Comparison of ENCODE assay signal across 1 cellular context in the genomic region with DNA sequence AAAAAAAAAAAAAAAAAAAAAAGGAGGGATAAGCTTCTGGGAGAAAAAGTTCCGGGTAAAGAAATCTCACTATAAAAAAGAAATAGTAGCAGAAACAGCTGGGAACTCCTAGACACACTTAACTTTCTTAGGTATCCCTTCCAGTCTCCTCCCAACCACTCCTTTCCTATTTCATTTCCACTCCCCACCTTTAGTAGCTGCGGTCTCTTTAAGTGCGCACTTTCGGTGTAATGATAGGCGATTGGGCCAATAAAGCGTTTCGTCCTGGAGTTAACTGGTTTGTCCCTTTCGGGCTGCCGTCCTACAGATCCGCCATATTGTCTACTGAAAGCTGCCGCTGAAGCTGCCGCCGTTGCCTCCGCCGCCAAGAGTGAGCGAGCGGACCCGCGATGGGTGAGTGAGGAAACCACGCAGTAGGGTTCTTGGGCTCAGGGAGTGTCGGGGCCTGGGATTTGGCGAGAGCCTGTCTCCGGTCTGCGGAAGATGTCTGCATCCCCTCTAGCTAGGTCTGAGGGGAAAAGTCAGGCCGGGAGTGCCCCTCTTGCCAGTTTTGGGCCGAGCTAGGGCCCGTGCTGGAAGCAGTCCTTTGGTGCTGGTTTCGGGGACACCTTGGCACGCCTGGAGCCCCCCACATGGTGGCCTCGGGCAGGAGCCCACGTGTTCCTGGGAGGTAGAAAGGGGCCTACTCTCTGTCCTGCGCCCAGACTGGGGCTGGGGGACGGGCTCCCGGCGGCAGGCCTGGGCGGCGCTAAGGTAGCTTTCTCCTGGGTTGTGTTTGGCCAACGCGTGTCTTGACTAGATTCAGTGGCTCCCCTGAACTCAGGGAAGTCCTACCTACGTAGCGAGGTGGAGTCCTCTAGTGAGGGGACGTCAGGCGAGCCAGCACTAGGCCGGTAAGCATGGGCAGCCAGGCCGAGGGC.
TF ChIP-seq lines count a peak whose summit lies in the region.

A gene (plus strand): TSS at position 315 of the 920 bp plus-strand sequence. CDS start 75 bp downstream, at position 390.

TF ChIP-seq in K562, 482 proteins besides CTCF, POLR2A, EP300 and RAD21 (continued from another document and continues in another):
- TF ChIP-seq TRIM24 (IDR thresholded peaks at IDR 0.05), result peak in 1 of 2 experiments; percentile 40; a peak in 1 of 4 replicates
- TF ChIP-seq, protein P1, sequence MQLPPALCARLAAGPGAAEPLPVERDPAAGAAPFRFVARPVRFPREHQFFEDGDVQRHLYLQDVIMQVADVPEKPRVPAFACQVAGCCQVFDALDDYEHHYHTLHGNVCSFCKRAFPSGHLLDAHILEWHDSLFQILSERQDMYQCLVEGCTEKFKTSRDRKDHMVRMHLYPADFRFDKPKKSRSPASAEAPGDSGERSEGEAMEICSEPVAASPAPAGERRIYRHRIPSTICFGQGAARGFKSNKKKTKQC (CRISPR knock-in tag; IDR thresholded peaks at IDR 0.05), result peak; percentile 66; the same call in 1 of the 2 replicates
- no peak for TF ChIP-seq TSC22D4 (tag; IDR thresholded peaks at IDR 0.05)
- TF ChIP-seq NFIX (CRISPR knock-in tag; IDR thresholded peaks at IDR 0.05; ENCODE audit: low read depth), result no peak
- TF ChIP-seq XRCC5 (IDR thresholded peaks at IDR 0.05; ENCODE audit: low read depth, low read length), result peak; percentile 77; the same call in 1 of the 2 replicates
- TF ChIP-seq, protein P2, sequence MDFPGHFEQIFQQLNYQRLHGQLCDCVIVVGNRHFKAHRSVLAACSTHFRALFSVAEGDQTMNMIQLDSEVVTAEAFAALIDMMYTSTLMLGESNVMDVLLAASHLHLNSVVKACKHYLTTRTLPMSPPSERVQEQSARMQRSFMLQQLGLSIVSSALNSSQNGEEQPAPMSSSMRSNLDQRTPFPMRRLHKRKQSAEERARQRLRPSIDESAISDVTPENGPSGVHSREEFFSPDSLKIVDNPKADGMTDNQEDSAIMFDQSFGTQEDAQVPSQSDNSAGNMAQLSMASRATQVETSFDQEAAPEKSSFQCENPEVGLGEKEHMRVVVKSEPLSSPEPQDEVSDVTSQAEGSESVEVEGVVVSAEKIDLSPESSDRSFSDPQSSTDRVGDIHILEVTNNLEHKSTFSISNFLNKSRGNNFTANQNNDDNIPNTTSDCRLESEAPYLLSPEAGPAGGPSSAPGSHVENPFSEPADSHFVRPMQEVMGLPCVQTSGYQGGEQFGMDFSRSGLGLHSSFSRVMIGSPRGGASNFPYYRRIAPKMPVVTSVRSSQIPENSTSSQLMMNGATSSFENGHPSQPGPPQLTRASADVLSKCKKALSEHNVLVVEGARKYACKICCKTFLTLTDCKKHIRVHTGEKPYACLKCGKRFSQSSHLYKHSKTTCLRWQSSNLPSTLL (IDR thresholded peaks at IDR 0.05), result no peak
- TF ChIP-seq, protein P3, sequence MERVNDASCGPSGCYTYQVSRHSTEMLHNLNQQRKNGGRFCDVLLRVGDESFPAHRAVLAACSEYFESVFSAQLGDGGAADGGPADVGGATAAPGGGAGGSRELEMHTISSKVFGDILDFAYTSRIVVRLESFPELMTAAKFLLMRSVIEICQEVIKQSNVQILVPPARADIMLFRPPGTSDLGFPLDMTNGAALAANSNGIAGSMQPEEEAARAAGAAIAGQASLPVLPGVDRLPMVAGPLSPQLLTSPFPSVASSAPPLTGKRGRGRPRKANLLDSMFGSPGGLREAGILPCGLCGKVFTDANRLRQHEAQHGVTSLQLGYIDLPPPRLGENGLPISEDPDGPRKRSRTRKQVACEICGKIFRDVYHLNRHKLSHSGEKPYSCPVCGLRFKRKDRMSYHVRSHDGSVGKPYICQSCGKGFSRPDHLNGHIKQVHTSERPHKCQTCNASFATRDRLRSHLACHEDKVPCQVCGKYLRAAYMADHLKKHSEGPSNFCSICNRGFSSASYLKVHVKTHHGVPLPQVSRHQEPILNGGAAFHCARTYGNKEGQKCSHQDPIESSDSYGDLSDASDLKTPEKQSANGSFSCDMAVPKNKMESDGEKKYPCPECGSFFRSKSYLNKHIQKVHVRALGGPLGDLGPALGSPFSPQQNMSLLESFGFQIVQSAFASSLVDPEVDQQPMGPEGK (CRISPR knock-in tag; IDR thresholded peaks at IDR 0.05; ENCODE audit: borderline replicate concordance), result no peak
- TF ChIP-seq SIX5 (IDR thresholded peaks at IDR 0.05; ENCODE audit: borderline replicate concordance in 1 of 2, insufficient read depth in 1 of 2, low read depth in 1 of 2, low read length in 2 of 2), result 0 out of 4 replicates have a peak, but pooled peaks of 1 of the 2 experiments have one; percentile 9
- no peak for TF ChIP-seq HLTF (IDR thresholded peaks at IDR 0.05)
- TF ChIP-seq, protein P4, sequence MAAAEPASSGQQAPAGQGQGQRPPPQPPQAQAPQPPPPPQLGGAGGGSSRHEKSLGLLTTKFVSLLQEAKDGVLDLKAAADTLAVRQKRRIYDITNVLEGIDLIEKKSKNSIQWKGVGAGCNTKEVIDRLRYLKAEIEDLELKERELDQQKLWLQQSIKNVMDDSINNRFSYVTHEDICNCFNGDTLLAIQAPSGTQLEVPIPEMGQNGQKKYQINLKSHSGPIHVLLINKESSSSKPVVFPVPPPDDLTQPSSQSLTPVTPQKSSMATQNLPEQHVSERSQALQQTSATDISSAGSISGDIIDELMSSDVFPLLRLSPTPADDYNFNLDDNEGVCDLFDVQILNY (CRISPR knock-in tag; IDR thresholded peaks at IDR 0.05), result peak; percentile 81
- TF ChIP-seq, protein P5, sequence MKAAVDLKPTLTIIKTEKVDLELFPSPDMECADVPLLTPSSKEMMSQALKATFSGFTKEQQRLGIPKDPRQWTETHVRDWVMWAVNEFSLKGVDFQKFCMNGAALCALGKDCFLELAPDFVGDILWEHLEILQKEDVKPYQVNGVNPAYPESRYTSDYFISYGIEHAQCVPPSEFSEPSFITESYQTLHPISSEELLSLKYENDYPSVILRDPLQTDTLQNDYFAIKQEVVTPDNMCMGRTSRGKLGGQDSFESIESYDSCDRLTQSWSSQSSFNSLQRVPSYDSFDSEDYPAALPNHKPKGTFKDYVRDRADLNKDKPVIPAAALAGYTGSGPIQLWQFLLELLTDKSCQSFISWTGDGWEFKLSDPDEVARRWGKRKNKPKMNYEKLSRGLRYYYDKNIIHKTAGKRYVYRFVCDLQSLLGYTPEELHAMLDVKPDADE (conservative IDR thresholded peaks at IDR 0.05; ENCODE audit: control insufficient read depth, low read depth, low read length), result peak; percentile 29; the same call in 1 of the 2 replicates
- TF ChIP-seq, protein P6, sequence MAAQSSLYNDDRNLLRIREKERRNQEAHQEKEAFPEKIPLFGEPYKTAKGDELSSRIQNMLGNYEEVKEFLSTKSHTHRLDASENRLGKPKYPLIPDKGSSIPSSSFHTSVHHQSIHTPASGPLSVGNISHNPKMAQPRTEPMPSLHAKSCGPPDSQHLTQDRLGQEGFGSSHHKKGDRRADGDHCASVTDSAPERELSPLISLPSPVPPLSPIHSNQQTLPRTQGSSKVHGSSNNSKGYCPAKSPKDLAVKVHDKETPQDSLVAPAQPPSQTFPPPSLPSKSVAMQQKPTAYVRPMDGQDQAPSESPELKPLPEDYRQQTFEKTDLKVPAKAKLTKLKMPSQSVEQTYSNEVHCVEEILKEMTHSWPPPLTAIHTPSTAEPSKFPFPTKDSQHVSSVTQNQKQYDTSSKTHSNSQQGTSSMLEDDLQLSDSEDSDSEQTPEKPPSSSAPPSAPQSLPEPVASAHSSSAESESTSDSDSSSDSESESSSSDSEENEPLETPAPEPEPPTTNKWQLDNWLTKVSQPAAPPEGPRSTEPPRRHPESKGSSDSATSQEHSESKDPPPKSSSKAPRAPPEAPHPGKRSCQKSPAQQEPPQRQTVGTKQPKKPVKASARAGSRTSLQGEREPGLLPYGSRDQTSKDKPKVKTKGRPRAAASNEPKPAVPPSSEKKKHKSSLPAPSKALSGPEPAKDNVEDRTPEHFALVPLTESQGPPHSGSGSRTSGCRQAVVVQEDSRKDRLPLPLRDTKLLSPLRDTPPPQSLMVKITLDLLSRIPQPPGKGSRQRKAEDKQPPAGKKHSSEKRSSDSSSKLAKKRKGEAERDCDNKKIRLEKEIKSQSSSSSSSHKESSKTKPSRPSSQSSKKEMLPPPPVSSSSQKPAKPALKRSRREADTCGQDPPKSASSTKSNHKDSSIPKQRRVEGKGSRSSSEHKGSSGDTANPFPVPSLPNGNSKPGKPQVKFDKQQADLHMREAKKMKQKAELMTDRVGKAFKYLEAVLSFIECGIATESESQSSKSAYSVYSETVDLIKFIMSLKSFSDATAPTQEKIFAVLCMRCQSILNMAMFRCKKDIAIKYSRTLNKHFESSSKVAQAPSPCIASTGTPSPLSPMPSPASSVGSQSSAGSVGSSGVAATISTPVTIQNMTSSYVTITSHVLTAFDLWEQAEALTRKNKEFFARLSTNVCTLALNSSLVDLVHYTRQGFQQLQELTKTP (IDR thresholded peaks at IDR 0.05; ENCODE audit: low read depth in 1 of 2, partially characterized antibody in 2 of 2), result peak; percentile 30 to 69
- TF ChIP-seq ZNF778 (CRISPR knock-in tag; IDR thresholded peaks at IDR 0.05), result no peak
- TF ChIP-seq CBX5 (IDR thresholded peaks at IDR 0.05; ENCODE audit: borderline replicate concordance, low read depth), result no peak
- TF ChIP-seq, protein P7, sequence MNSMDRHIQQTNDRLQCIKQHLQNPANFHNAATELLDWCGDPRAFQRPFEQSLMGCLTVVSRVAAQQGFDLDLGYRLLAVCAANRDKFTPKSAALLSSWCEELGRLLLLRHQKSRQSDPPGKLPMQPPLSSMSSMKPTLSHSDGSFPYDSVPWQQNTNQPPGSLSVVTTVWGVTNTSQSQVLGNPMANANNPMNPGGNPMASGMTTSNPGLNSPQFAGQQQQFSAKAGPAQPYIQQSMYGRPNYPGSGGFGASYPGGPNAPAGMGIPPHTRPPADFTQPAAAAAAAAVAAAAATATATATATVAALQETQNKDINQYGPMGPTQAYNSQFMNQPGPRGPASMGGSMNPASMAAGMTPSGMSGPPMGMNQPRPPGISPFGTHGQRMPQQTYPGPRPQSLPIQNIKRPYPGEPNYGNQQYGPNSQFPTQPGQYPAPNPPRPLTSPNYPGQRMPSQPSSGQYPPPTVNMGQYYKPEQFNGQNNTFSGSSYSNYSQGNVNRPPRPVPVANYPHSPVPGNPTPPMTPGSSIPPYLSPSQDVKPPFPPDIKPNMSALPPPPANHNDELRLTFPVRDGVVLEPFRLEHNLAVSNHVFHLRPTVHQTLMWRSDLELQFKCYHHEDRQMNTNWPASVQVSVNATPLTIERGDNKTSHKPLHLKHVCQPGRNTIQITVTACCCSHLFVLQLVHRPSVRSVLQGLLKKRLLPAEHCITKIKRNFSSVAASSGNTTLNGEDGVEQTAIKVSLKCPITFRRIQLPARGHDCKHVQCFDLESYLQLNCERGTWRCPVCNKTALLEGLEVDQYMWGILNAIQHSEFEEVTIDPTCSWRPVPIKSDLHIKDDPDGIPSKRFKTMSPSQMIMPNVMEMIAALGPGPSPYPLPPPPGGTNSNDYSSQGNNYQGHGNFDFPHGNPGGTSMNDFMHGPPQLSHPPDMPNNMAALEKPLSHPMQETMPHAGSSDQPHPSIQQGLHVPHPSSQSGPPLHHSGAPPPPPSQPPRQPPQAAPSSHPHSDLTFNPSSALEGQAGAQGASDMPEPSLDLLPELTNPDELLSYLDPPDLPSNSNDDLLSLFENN (IDR thresholded peaks at IDR 0.05; ENCODE audit: low read depth in 2 of 2, low read length in 2 of 2), result no peak
- TF ChIP-seq, protein P8, sequence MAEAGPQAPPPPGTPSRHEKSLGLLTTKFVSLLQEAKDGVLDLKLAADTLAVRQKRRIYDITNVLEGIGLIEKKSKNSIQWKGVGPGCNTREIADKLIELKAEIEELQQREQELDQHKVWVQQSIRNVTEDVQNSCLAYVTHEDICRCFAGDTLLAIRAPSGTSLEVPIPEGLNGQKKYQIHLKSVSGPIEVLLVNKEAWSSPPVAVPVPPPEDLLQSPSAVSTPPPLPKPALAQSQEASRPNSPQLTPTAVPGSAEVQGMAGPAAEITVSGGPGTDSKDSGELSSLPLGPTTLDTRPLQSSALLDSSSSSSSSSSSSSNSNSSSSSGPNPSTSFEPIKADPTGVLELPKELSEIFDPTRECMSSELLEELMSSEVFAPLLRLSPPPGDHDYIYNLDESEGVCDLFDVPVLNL (CRISPR knock-in tag; IDR thresholded peaks at IDR 0.05; ENCODE audit: low read depth), result peak; percentile 41; the same call in 1 of the 2 replicates
- TF ChIP-seq, protein P9, sequence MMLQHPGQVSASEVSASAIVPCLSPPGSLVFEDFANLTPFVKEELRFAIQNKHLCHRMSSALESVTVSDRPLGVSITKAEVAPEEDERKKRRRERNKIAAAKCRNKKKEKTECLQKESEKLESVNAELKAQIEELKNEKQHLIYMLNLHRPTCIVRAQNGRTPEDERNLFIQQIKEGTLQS (IDR thresholded peaks at IDR 0.05), result no peak
- TF ChIP-seq, protein P9 (CRISPR knock-in tag; conservative IDR thresholded peaks at IDR 0.05), result no peak
- TF ChIP-seq, protein P10, sequence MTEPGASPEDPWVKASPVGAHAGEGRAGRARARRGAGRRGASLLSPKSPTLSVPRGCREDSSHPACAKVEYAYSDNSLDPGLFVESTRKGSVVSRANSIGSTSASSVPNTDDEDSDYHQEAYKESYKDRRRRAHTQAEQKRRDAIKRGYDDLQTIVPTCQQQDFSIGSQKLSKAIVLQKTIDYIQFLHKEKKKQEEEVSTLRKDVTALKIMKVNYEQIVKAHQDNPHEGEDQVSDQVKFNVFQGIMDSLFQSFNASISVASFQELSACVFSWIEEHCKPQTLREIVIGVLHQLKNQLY (CRISPR knock-in tag; conservative IDR thresholded peaks at IDR 0.05), result no peak
- TF ChIP-seq, protein P11, sequence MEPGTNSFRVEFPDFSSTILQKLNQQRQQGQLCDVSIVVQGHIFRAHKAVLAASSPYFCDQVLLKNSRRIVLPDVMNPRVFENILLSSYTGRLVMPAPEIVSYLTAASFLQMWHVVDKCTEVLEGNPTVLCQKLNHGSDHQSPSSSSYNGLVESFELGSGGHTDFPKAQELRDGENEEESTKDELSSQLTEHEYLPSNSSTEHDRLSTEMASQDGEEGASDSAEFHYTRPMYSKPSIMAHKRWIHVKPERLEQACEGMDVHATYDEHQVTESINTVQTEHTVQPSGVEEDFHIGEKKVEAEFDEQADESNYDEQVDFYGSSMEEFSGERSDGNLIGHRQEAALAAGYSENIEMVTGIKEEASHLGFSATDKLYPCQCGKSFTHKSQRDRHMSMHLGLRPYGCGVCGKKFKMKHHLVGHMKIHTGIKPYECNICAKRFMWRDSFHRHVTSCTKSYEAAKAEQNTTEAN (CRISPR knock-in tag; IDR thresholded peaks at IDR 0.05), result peak; percentile 74; the same call in 1 of the 2 replicates
- TF ChIP-seq RBM25 (IDR thresholded peaks at IDR 0.05; ENCODE audit: low read depth, low read length, severe bottlenecking), result no peak
- no peak for TF ChIP-seq FOXA1 (IDR thresholded peaks at IDR 0.05; ENCODE audit: borderline replicate concordance)
- peak; percentile 76 for TF ChIP-seq RBM39 (optimal IDR thresholded peaks at IDR 0.05; ENCODE audit: low read depth, low read length)
- TF ChIP-seq ZNF41 (CRISPR knock-in tag; conservative IDR thresholded peaks at IDR 0.05), result no peak
- TF ChIP-seq, protein P12, sequence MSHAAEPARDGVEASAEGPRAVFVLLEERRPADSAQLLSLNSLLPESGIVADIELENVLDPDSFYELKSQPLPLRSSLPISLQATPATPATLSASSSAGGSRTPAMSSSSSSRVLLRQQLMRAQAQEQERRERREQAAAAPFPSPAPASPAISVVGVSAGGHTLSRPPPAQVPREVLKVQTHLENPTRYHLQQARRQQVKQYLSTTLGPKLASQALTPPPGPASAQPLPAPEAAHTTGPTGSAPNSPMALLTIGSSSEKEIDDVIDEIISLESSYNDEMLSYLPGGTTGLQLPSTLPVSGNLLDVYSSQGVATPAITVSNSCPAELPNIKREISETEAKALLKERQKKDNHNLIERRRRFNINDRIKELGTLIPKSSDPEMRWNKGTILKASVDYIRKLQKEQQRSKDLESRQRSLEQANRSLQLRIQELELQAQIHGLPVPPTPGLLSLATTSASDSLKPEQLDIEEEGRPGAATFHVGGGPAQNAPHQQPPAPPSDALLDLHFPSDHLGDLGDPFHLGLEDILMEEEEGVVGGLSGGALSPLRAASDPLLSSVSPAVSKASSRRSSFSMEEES (CRISPR knock-in tag; IDR thresholded peaks at IDR 0.05), result no peak
- TF ChIP-seq GATAD2A (IDR thresholded peaks at IDR 0.05), result no peak; the same call in 1 of the 2 replicates
- peak; percentile 68 for TF ChIP-seq KDM5B (IDR thresholded peaks at IDR 0.05; ENCODE audit: insufficient replicate concordance, low read depth, low read length)
